1 cellular context compared by ENCODE assay signal in the genomic region with DNA sequence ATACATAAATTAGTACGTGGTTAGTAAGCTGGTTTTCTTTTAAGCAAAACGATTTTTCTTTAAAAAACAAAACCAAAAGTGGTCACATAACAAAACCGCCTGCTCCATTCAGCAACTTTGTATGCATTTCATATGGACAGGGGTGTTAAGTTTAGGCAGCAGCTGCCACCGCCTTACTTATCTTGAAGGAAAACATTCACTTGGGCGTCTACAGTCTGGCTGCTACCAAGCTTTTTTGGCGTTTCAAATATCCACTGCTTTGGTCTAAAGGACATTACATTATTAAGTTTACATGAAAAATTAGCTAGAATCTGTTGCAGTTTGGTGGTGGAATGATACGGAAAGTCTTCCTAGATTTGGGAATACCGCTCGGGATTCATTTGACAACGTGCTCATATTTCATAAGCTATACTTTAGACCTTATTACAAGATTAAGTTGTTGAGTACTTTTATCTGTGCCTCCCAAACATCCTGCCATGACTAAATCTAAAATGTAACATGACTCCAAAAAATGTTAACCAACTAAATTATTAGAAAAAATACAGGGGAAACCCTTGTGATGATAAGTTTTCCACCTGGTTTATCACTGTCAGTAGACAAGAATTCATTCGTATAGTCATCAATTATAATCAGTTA.
TF ChIP-seq lines count a peak whose summit lies in the region.

No MANE protein-coding gene starts in this region.

TF ChIP-seq in GM23338, 12 proteins besides CTCF, POLR2A, EP300 and RAD21:
- TF ChIP-seq ZNF462 (CRISPR knock-in tag; IDR thresholded peaks at IDR 0.05), result no peak
- no peak for TF ChIP-seq ZNF114 (CRISPR knock-in tag; IDR thresholded peaks at IDR 0.05)
- no peak for TF ChIP-seq REST (IDR thresholded peaks at IDR 0.05; ENCODE audit: unreplicated experiment)
- no peak for TF ChIP-seq CREB1 (CRISPR knock-in tag; IDR thresholded peaks at IDR 0.05; ENCODE audit: low read depth)
- TF ChIP-seq POLR2AphosphoS5 (IDR thresholded peaks at IDR 0.05; ENCODE audit: low read depth), result no peak
- TF ChIP-seq STAT1 (IDR thresholded peaks at IDR 0.05; ENCODE audit: unreplicated experiment), result no peak
- no peak for TF ChIP-seq EZH2phosphoT487 (IDR thresholded peaks at IDR 0.05; ENCODE audit: unreplicated experiment)
- no peak for TF ChIP-seq EZH2 (IDR thresholded peaks at IDR 0.05; ENCODE audit: low read depth, unreplicated experiment)
- no peak for TF ChIP-seq ZNF331 (CRISPR knock-in tag; IDR thresholded peaks at IDR 0.05; ENCODE audit: low read depth)
- TF ChIP-seq NANOG (IDR thresholded peaks at IDR 0.05; ENCODE audit: borderline replicate concordance), result no peak
- TF ChIP-seq ETS1 (IDR thresholded peaks at IDR 0.05), result no peak
- TF ChIP-seq JUNB (IDR thresholded peaks at IDR 0.05; ENCODE audit: unreplicated experiment), result no peak
